ENCODE assay signal across 26 cellular contexts in the genomic region with DNA sequence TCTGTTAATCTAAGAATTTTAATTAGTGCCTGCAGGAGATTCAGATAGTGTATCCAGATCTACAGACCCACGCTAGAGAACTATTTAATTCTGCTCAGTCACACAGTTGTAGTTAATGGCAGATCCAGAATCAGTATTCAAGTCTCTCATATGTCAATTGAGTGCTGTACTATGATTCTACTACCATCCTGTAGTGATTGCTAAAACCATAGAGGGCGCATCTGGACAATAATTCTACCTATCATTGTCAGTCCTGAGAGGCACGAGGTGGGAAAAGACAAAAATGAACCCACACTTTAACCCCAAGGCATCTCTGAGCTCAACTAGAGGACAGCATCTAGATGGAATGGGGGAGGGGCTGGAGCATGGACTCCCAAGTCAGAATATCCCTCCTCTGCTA. TPM values are rescaled to one million over a fixed set of nuclear protein-coding genes. Genes with fewer than 3 reads are reported as not detected.
DNase-seq lines count a peak whose midpoint lies in the region; ATAC-seq and TF ChIP-seq lines count a peak whose summit lies in the region.
"Had no signal": no experiment of that assay in that cellular context is flagged by ENCODE, and none has a peak within 500 bp of the region (broad histone marks: within the 10 kb centered on the region; RNA-seq: fewer than 3 reads in every experiment).

No MANE protein-coding gene starts in this region.

- peaks cover 75% of the 10 kb centered on the region for H3K36me3 ChIP-seq in Karpas-422 (ENCODE audit: insufficient read depth, low read length)

- no peak overlapping the region for H2AFZ ChIP-seq in Karpas-422 (ENCODE audit: low read length)

- H3K27me3 Mint-ChIP-seq in nephron (ENCODE audit: low read depth), result no peaks in the 10 kb centered on the region
- H3K27me3 Mint-ChIP-seq: activated CD4-positive, alpha-beta memory T cell treated with anti-CD3 and anti-CD28 coated beads, Interleukin-2, amount 10 ng/mL, durations not matched to agents 7 days and 5 days had no signal

- no peaks in the 10 kb centered on the region for H3K27me3 ChIP-seq in Karpas-422 (ENCODE audit: low read length)
- H3K27me3 ChIP-seq: left lung, sigmoid colon, tibial artery had no signal

- H3K4me2 ChIP-seq in Karpas-422 (ENCODE audit: low read depth, low read length, poor library complexity, severe bottlenecking), result no peak overlapping the region

- H3K9me3 ChIP-seq in Karpas-422 (ENCODE audit: low read length), result no peaks in the 10 kb centered on the region
- H3K9me3 ChIP-seq: left lung, prostate gland, sigmoid colon, tibial artery had no signal

- peak overlapping the region in 2 of 3 experiments; percentile 12 to 64 for H3K27ac Mint-ChIP-seq in nephron
- H3K27ac Mint-ChIP-seq: activated CD4-positive, alpha-beta memory T cell treated with anti-CD3 and anti-CD28 coated beads, Interleukin-2, amount 10 ng/mL, durations not matched to agents 7 days and 5 days; endodermal cell had no signal

- H3K4me3 Mint-ChIP-seq in nephron, result no peak overlapping the region
- H3K4me3 Mint-ChIP-seq: activated CD4-positive, alpha-beta memory T cell treated with anti-CD3 and anti-CD28 coated beads, Interleukin-2, amount 10 ng/mL, durations not matched to agents 7 days and 5 days; endodermal cell had no signal

- ATAC-seq in Right ventricle myocardium superior (ENCODE audit: poor library complexity), result no peak
- ATAC-seq: esophagus mucosa, left lung had no signal

- TF ChIP-seq CTCF in VCaP (conservative IDR thresholded peaks at IDR 0.05), result peak; percentile 34; the same call in 1 of the 2 replicates
- TF ChIP-seq CTCF in nephron (IDR thresholded peaks at IDR 0.05; ENCODE audit: unreplicated experiment in 3 of 3), result no peak

- peaks cover 7% of the 10 kb centered on the region for H3K4me1 Mint-ChIP-seq in nephron
- H3K4me1 Mint-ChIP-seq: activated CD4-positive, alpha-beta memory T cell treated with anti-CD3 and anti-CD28 coated beads, Interleukin-2, amount 10 ng/mL, durations not matched to agents 7 days and 5 days; endodermal cell had no signal

- no peaks in the 10 kb centered on the region for H3K4me1 ChIP-seq in Karpas-422 (ENCODE audit: low read length)
- H3K4me1 ChIP-seq: left lung, prostate gland, sigmoid colon, tibial artery had no signal

- no peaks in the 10 kb centered on the region for H4K20me1 ChIP-seq in Karpas-422 (ENCODE audit: insufficient read depth, low read depth, low read length)

- H3K79me2 ChIP-seq in Karpas-422 (ENCODE audit: low read length), result peaks cover 42% of the 10 kb centered on the region

- DNase-seq in D341Med (ENCODE audit: low spot score) (peak; percentile 17), NAMALWA (ENCODE audit: low spot score) (peak; percentile 23), Karpas-422 (no peak), GM03348 (ENCODE audit: low spot score) (no peak), Right ventricle myocardium superior (no peak)
- DNase-seq: activated CD4-positive, alpha-beta memory T cell treated with anti-CD3 and anti-CD28 coated beads, Interleukin-2, amount 10 ng/mL, durations not matched to agents 7 days and 5 days; activated CD8-positive, alpha-beta memory T cell treated with anti-CD3 and anti-CD28 coated beads, Interleukin-2, amount 50 U/mL, for 4 hours; activated naive CD4-positive, alpha-beta T cell treated with Interleukin-2 at 50 U/mL for 16 hours; C1 segment of cervical spinal cord; COR-L47; endodermal cell; head of caudate nucleus; IMR-90; islet precursor cell; left lung; NCI-H1417; NCI-H2107; NCI-H748 treated with DMSO at 0.1 percent for 48 hours; sigmoid colon; stimulated activated CD4-positive, alpha-beta T cell treated with anti-CD3 and anti-CD28 coated beads, Interleukin-4, amount 100 ng/mL, for 1 hour; T-helper 2 cell; tibial artery had no signal

- H3K9me3 Mint-ChIP-seq in nephron, result no peaks in the 10 kb centered on the region
- H3K9me3 Mint-ChIP-seq: activated CD4-positive, alpha-beta memory T cell treated with anti-CD3 and anti-CD28 coated beads, Interleukin-2, amount 10 ng/mL, durations not matched to agents 7 days and 5 days; endodermal cell had no signal

- H3K27ac ChIP-seq in VCaP, result no peak overlapping the region
- no peak overlapping the region for H3K27ac ChIP-seq in Karpas-422 (ENCODE audit: low read length)
- H3K27ac ChIP-seq: left lung, prostate gland, sigmoid colon, tibial artery had no signal

- no peaks in the 10 kb centered on the region for H3K9me2 ChIP-seq in Karpas-422 (replicated peaks; ENCODE audit: insufficient read depth, low read length)

- peaks cover 75% of the 10 kb centered on the region for H3K36me3 Mint-ChIP-seq in nephron (ENCODE audit: low read depth)

- intact Hi-C loops in Right ventricle myocardium superior (cut with DNase I), result no loop called here

- no peak overlapping the region for H3K4me3 ChIP-seq in Karpas-422 (ENCODE audit: low read length)
- H3K4me3 ChIP-seq: left lung, prostate gland, sigmoid colon, tibial artery had no signal

- no peak overlapping the region for H3K9ac ChIP-seq in Karpas-422 (ENCODE audit: low read length)

RNA-seq across cellular contexts. Expression of a gene that starts 22.7 kb away (rescaled TPM):
- 58.2 and 117 TPM in 2 replicates for total RNA-seq in Karpas-422 (2014; rRNA removed; shearing (Covaris generic); ENCODE audit: low replicate concordance)
- total RNA-seq in Right ventricle myocardium superior, result 26.0 TPM

Comparison
In these comparisons a context has a peak if more than half of its experiments do, and no peak if none do; other contexts are left out.
1. DNase-seq: peak in D341Med (single experiment) and NAMALWA (single experiment); none in Karpas-422 (single experiment), GM03348 (single experiment) and Right ventricle myocardium superior (single experiment).